Comparison of ENCODE assay signal across 8 cellular contexts in the genomic region with DNA sequence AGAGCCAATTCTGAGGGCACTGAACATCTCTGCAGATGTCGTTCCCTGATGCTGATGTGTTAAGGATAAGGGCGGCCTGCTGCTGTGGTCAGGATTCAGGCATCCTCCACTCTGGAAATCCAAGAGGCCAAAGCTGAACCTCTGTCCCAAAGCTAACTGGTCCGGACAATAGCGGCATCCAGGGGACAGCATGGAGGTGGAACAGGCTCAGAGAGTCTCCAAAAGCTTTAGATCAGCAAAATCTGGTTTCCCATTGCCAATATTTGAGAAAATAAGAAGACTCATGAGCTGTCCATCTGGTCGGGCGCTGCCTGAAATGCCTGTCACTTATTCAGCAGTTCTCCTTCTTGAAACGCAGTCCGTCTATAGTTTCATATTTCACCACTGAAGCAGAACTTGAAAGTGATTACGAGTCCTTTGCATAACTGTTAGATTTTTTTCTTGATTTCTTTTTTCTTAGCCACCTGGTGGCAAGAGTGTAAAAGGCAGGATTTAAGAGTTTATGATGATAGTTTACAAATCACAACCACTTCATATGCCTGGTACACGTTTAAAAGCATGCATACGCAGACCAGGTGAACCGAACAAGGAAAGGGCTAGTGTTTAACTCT. TPM values are rescaled to one million over a fixed set of nuclear protein-coding genes. Genes with fewer than 3 reads are reported as not detected.
A peak's percentile ranks its signal among the peaks of the same experiment; 100 is the strongest.
DNase-seq lines count a peak whose midpoint lies in the region; ATAC-seq and TF ChIP-seq lines count a peak whose summit lies in the region.

No MANE protein-coding gene starts in this region.

- no peaks in the 10 kb centered on the region for H3K4me1 Mint-ChIP-seq in progenitor cell of endocrine pancreas (ENCODE audit: low read depth)

- no peak overlapping the region for H3K4me3 Mint-ChIP-seq in progenitor cell of endocrine pancreas (ENCODE audit: low read depth)

- peak; percentile 58 for TF ChIP-seq CTCF in progenitor cell of endocrine pancreas (IDR thresholded peaks at IDR 0.05; ENCODE audit: unreplicated experiment)

- peaks cover 8% of the 10 kb centered on the region for H3K9me3 Mint-ChIP-seq in progenitor cell of endocrine pancreas (ENCODE audit: low read depth)

- H3K36me3 Mint-ChIP-seq in progenitor cell of endocrine pancreas (ENCODE audit: insufficient read depth): peaks cover 7% of the 10 kb centered on the region

- no peak overlapping the region for H3K27ac Mint-ChIP-seq in progenitor cell of endocrine pancreas

- ATAC-seq in GM18873 (IDR thresholded peaks at IDR 0.05; ENCODE audit: low FRiP score, unreplicated experiment) (peak; percentile 89), HG03025 (IDR thresholded peaks at IDR 0.05; ENCODE audit: low FRiP score, unreplicated experiment) (peak; percentile 92)

- DNase-seq in DMS 273 (lab: John Stamatoyannopoulos, UW; ENCODE audit: unreplicated experiment) (peak; percentile 67), NCI-H69 (lab: John Stamatoyannopoulos, UW) (peak; percentile 57), dermis blood vessel endothelial cell (peak; percentile 54), progenitor cell of endocrine pancreas (ENCODE audit: low spot score, unreplicated experiment) (no peak), GF-D8 (lab: John Stamatoyannopoulos, UW) (no peak)
- DNase-seq in stimulated activated CD4-positive, alpha-beta T cell treated with anti-CD3 and anti-CD28 coated beads, Interleukin-1b, Interleukin-23, amount 100 ng/mL, for 48 hours: no peak

- H3K27me3 Mint-ChIP-seq in progenitor cell of endocrine pancreas: no peaks in the 10 kb centered on the region

RNA-seq across cellular contexts. Expression of gene GGACT, which starts 45.9 kb away (rescaled TPM):
- 6.1 and 7.2 TPM in 2 replicates for total RNA-seq in dermis blood vessel endothelial cell
- total RNA-seq in progenitor cell of endocrine pancreas: 3.0 and 3.7 TPM in 2 replicates

Comparison
In these comparisons a context has a peak if more than half of its experiments do, and no peak if none do; other contexts are left out.
1. DNase-seq: peak in DMS 273 (single experiment), NCI-H69 (single experiment) and dermis blood vessel endothelial cell (single experiment); none in progenitor cell of endocrine pancreas (single experiment), GF-D8 (single experiment) and stimulated activated CD4-positive, alpha-beta T cell treated with anti-CD3 and anti-CD28 coated beads, Interleukin-1b, Interleukin-23, amount 100 ng/mL, for 48 hours (single experiment).